2 cellular contexts compared by ENCODE assay signal in the genomic region with DNA sequence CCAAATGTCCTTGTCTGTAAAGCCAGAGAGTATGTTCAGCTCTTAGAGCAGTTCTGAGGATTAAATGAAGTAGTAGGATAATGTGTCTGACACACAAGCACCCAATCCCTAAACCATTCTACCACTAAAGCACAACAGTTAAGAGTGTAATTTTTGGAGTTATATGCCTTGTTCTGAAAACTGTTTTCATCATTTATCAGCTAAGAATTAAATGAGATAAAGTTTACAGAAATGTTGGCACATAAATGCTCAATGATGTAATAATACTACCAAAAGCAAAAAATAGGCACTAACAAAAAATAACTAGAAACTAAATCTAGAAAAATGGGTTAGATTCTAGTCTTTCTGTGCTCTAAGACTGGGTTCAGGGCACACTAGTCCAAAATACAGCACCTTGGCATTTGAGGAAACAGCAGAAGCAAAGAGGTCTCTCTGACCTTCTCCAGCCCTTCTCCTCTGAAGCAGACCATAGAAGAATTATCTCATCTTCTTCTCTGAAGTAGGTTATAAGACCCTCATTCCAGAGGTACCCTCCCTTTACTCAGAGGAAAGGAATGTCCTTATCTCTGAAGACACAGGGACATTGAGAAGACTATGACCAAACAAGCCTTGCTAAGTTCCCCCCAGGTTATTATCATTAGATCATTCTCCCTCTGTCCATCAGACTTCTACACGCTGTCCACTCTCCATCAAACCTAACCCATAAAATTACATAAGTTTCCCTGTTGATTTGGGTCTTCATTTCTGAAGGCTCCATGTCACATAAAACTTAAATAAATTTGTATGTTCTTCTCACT.
TF ChIP-seq lines count a peak whose summit lies in the region.

No MANE protein-coding gene starts in this region.

TF ChIP-seq in A549, 52 proteins besides CTCF, POLR2A, EP300 and RAD21 (continued from another document):
- TF ChIP-seq MYC (IDR thresholded peaks at IDR 0.05; ENCODE audit: borderline replicate concordance, low read length): no peak
- TF ChIP-seq, protein P1, sequence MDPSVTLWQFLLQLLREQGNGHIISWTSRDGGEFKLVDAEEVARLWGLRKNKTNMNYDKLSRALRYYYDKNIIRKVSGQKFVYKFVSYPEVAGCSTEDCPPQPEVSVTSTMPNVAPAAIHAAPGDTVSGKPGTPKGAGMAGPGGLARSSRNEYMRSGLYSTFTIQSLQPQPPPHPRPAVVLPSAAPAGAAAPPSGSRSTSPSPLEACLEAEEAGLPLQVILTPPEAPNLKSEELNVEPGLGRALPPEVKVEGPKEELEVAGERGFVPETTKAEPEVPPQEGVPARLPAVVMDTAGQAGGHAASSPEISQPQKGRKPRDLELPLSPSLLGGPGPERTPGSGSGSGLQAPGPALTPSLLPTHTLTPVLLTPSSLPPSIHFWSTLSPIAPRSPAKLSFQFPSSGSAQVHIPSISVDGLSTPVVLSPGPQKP (IDR thresholded peaks at IDR 0.05; ENCODE audit: low read depth, low read length): no peak
- no peak for TF ChIP-seq NPAS2 (CRISPR knock-in tag; IDR thresholded peaks at IDR 0.05; ENCODE audit: borderline replicate concordance)
- no peak for TF ChIP-seq HOXB5 (CRISPR knock-in tag; IDR thresholded peaks at IDR 0.05)
- TF ChIP-seq HDAC2 (IDR thresholded peaks at IDR 0.05): no peak
- no peak for TF ChIP-seq NFE2L2 (conservative IDR thresholded peaks at IDR 0.05; ENCODE audit: low read length)
- no peak for TF ChIP-seq ZC3H11A (IDR thresholded peaks at IDR 0.05)
- no peak for TF ChIP-seq JUN (IDR thresholded peaks at IDR 0.05)
- TF ChIP-seq, protein P2, sequence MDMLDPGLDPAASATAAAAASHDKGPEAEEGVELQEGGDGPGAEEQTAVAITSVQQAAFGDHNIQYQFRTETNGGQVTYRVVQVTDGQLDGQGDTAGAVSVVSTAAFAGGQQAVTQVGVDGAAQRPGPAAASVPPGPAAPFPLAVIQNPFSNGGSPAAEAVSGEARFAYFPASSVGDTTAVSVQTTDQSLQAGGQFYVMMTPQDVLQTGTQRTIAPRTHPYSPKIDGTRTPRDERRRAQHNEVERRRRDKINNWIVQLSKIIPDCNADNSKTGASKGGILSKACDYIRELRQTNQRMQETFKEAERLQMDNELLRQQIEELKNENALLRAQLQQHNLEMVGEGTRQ (IDR thresholded peaks at IDR 0.05): no peak

TF ChIP-seq in HCT116, 20 proteins besides CTCF, POLR2A, EP300 and RAD21 (continued from another document):
- TF ChIP-seq, protein P3, sequence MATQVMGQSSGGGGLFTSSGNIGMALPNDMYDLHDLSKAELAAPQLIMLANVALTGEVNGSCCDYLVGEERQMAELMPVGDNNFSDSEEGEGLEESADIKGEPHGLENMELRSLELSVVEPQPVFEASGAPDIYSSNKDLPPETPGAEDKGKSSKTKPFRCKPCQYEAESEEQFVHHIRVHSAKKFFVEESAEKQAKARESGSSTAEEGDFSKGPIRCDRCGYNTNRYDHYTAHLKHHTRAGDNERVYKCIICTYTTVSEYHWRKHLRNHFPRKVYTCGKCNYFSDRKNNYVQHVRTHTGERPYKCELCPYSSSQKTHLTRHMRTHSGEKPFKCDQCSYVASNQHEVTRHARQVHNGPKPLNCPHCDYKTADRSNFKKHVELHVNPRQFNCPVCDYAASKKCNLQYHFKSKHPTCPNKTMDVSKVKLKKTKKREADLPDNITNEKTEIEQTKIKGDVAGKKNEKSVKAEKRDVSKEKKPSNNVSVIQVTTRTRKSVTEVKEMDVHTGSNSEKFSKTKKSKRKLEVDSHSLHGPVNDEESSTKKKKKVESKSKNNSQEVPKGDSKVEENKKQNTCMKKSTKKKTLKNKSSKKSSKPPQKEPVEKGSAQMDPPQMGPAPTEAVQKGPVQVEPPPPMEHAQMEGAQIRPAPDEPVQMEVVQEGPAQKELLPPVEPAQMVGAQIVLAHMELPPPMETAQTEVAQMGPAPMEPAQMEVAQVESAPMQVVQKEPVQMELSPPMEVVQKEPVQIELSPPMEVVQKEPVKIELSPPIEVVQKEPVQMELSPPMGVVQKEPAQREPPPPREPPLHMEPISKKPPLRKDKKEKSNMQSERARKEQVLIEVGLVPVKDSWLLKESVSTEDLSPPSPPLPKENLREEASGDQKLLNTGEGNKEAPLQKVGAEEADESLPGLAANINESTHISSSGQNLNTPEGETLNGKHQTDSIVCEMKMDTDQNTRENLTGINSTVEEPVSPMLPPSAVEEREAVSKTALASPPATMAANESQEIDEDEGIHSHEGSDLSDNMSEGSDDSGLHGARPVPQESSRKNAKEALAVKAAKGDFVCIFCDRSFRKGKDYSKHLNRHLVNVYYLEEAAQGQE (IDR thresholded peaks at IDR 0.05; ENCODE audit: low read depth): no peak
- TF ChIP-seq, protein P4, sequence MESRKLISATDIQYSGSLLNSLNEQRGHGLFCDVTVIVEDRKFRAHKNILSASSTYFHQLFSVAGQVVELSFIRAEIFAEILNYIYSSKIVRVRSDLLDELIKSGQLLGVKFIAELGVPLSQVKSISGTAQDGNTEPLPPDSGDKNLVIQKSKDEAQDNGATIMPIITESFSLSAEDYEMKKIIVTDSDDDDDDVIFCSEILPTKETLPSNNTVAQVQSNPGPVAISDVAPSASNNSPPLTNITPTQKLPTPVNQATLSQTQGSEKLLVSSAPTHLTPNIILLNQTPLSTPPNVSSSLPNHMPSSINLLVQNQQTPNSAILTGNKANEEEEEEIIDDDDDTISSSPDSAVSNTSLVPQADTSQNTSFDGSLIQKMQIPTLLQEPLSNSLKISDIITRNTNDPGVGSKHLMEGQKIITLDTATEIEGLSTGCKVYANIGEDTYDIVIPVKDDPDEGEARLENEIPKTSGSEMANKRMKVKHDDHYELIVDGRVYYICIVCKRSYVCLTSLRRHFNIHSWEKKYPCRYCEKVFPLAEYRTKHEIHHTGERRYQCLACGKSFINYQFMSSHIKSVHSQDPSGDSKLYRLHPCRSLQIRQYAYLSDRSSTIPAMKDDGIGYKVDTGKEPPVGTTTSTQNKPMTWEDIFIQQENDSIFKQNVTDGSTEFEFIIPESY (IDR thresholded peaks at IDR 0.05; ENCODE audit: extremely low read depth, insufficient replicate concordance, low read length): no peak
- TF ChIP-seq JUND (IDR thresholded peaks at IDR 0.05) (no peak), CEBPB (IDR thresholded peaks at IDR 0.05; ENCODE audit: low read depth) (no peak), FOSL1 (IDR thresholded peaks at IDR 0.05; ENCODE audit: low read depth) (no peak), EZH2 (IDR thresholded peaks at IDR 0.05) (no peak), ELF1 (IDR thresholded peaks at IDR 0.05; ENCODE audit: borderline replicate concordance, low read depth) (no peak), ZFX (IDR thresholded peaks at IDR 0.05) (no peak), ZNF274 (IDR thresholded peaks at IDR 0.05; ENCODE audit: low read depth, low read length) (no peak), TCF7L2 (IDR thresholded peaks at IDR 0.05; ENCODE audit: borderline replicate concordance, extremely low read depth, insufficient read depth, insufficient read length) (no peak)
